Comparison of ENCODE assay signal across 10 cellular contexts in genomic region chr15:67186688-67187087, GRCh38.
DNase-seq lines count a peak whose midpoint lies in the region; ATAC-seq and TF ChIP-seq lines count a peak whose summit lies in the region.
"Had no signal": no experiment of that assay in that cellular context is flagged by ENCODE, and none has a peak within 500 bp of the region (broad histone marks: within the 10 kb centered on the region; RNA-seq: fewer than 3 reads in every experiment).

No MANE protein-coding gene starts in this region.

- 67 to 74% methylated on average over 4 of the region's 4 CpGs for WGBS in esophagus, 2 donors
- WGBS in prostate gland: 38% methylated on average over 4 of the region's 4 CpGs
- whole genome bisulfite sequencing in aorta, 2 donors: 8 to 26% methylated on average over 4 of the region's 4 CpGs

- no peaks in the 10 kb centered on the region for H3K4me1 Mint-ChIP-seq in glutamatergic neuron (ENCODE audit: low read depth, unreplicated experiment)

- no peak overlapping the region for H3K4me3 Mint-ChIP-seq in glutamatergic neuron (ENCODE audit: unreplicated experiment)
- H3K4me3 Mint-ChIP-seq: activated T-cell treated with anti-CD3 and anti-CD28 coated beads, Interleukin-2, amount 50 U/mL, for 4 hours; B cell had no signal

- H3K27me3 ChIP-seq in esophagus (ENCODE audit: control insufficient read depth in 1 of 2, insufficient read depth in 2 of 2, low read length in 2 of 2) (no peaks in the 10 kb centered on the region), prostate gland (replicated peaks; ENCODE audit: insufficient read depth) (no peaks in the 10 kb centered on the region), aorta (ENCODE audit: control insufficient read depth in 1 of 2, insufficient read depth in 2 of 2, low read length in 1 of 2) (no peaks in the 10 kb centered on the region), dorsolateral prefrontal cortex (no peaks in the 10 kb centered on the region)

- H3K36me3 ChIP-seq in esophagus (ENCODE audit: control insufficient read depth in 2 of 2, insufficient read depth in 2 of 2, low read length in 1 of 2) (peaks cover 14 to 55% of the 10 kb centered on the region in 2 donors), prostate gland (no peaks in the 10 kb centered on the region), aorta (ENCODE audit: control insufficient read depth in 1 of 2, insufficient read depth in 2 of 2, low read length in 1 of 2) (peaks cover 0 to 1% of the 10 kb centered on the region in 2 donors)

- no peak overlapping the region for H3K27ac Mint-ChIP-seq in glutamatergic neuron (ENCODE audit: unreplicated experiment)

- no peak overlapping the region for H3K4me3 ChIP-seq in esophagus (ENCODE audit: low read depth in 1 of 2, low read length in 2 of 2)
- no peak overlapping the region for H3K4me3 ChIP-seq in prostate gland
- H3K4me3 ChIP-seq in aorta (ENCODE audit: low read length in 2 of 2): no peak overlapping the region
- no peak overlapping the region for H3K4me3 ChIP-seq in dorsolateral prefrontal cortex

- H3K27ac ChIP-seq in esophagus (ENCODE audit: low read depth in 2 of 2, low read length in 1 of 2) (peak overlapping the region; percentile 24 to 40), prostate gland (peak overlapping the region; percentile 71 to 84), aorta (ENCODE audit: low read depth in 1 of 2, low read length in 2 of 2) (peak overlapping the region in 1 of 2 donors; percentile 15), dorsolateral prefrontal cortex (peak overlapping the region in 5 of 59 donors; percentile 1 to 35 (median 24))

- no peaks in the 10 kb centered on the region for H3K27me3 Mint-ChIP-seq in glutamatergic neuron (ENCODE audit: unreplicated experiment)
- H3K27me3 Mint-ChIP-seq: B cell had no signal

- TF ChIP-seq CTCF in prostate gland (IDR thresholded peaks at IDR 0.05) (no peak), dorsolateral prefrontal cortex (IDR thresholded peaks at IDR 0.05 in 54 of 56, conservative IDR thresholded peaks at IDR 0.05 in 2 of 56; ENCODE audit: low read depth in 1 of 56, partially characterized antibody in 56 of 56) (no peak), glutamatergic neuron (IDR thresholded peaks at IDR 0.05; ENCODE audit: partially characterized antibody, unreplicated experiment) (no peak)

- DNase-seq in cardiac septum (ENCODE audit: low spot score): peak; percentile 74
- DNase-seq in left cardiac atrium: no peak
- peak; percentile 39 for DNase-seq in prostate gland (ENCODE audit: low spot score)
- no peak for DNase-seq in aorta
- DNase-seq in dorsolateral prefrontal cortex: no peak
- DNase-seq in glutamatergic neuron: no peak
- DNase-seq: activated T-cell treated with anti-CD3 and anti-CD28 coated beads, Interleukin-2, amount 50 U/mL, for 4 hours had no signal

- intact Hi-C loops in cardiac septum (cut with DNase I) (no loop called here), left cardiac atrium (cut with DNase I) (loop anchor here (5.0 to 10.0 kb wide), 2 partner anchors 119 to 122 kb away; partner anchors contain the start of gene SMAD3 (in 2 of the 2)), prostate gland (cut with DNase I) (loop anchor here (5.0 kb wide), 2 partner anchors 49 to 119 kb away; partner anchors contain the start of gene SMAD3), aorta (cut with DNase I) (loop anchor here in 1 of 2 donors (5.0 kb wide), 1 partner anchor 66 kb away; the partner anchor contains the start of genes AAGAB and IQCH), dorsolateral prefrontal cortex (cut with DNase I) (loop anchor here in 1 of 2 donors (5.0 kb wide), 1 partner anchor 56 kb away; no protein-coding TSS in a partner anchor)

- peaks cover 3 to 22% of the 10 kb centered on the region in 2 donors for H3K4me1 ChIP-seq in esophagus (ENCODE audit: control insufficient read depth in 2 of 2, insufficient read depth in 2 of 2, low read length in 1 of 2)
- peaks cover 25% of the 10 kb centered on the region for H3K4me1 ChIP-seq in prostate gland (replicated peaks)
- H3K4me1 ChIP-seq in aorta (ENCODE audit: control insufficient read depth in 1 of 2, insufficient read depth in 2 of 2, low read length in 2 of 2): no peaks in the 10 kb centered on the region

- no peak for ATAC-seq in left cardiac atrium
- no peak for ATAC-seq in aorta (ENCODE audit: low FRiP score)
- ATAC-seq in HG02610 (IDR thresholded peaks at IDR 0.05; ENCODE audit: unreplicated experiment): no peak
- ATAC-seq: activated T-cell treated with anti-CD3 and anti-CD28 coated beads, Interleukin-2, amount 50 U/mL, for 4 hours had no signal

- H3K36me3 Mint-ChIP-seq in glutamatergic neuron (ENCODE audit: unreplicated experiment): peaks cover 4% of the 10 kb centered on the region

- no peaks in the 10 kb centered on the region for H3K9me3 Mint-ChIP-seq in glutamatergic neuron (ENCODE audit: unreplicated experiment)
- H3K9me3 Mint-ChIP-seq: activated T-cell treated with anti-CD3 and anti-CD28 coated beads, Interleukin-2, amount 50 U/mL, for 4 hours had no signal

- H3K9me3 ChIP-seq in esophagus (ENCODE audit: control insufficient read depth in 2 of 2, insufficient read depth in 1 of 2, low read depth in 1 of 2, low read length in 1 of 2) (peaks cover 0 to 2% of the 10 kb centered on the region in 2 donors), prostate gland (no peaks in the 10 kb centered on the region), aorta (ENCODE audit: control insufficient read depth, low read length) (no peaks in the 10 kb centered on the region)

- TF ChIP-seq POLR2A in prostate gland (IDR thresholded peaks at IDR 0.05): no peak

Comparison
In these comparisons a context has a peak if more than half of its experiments do, and no peak if none do; other contexts are left out.
1. DNase-seq: peak in cardiac septum (single experiment) and prostate gland (single experiment); none in left cardiac atrium (single experiment), aorta (0 of 2), dorsolateral prefrontal cortex (0 of 10) and glutamatergic neuron (single experiment).